Comparison of ENCODE assay signal across 1 cellular context in genomic region chr11:4863893-4864292, GRCh38.
TF ChIP-seq lines count a peak whose summit lies in the region.

No MANE protein-coding gene starts in this region.

TF ChIP-seq in GM23338, 12 proteins besides CTCF, POLR2A, EP300 and RAD21:
- TF ChIP-seq, protein P1, sequence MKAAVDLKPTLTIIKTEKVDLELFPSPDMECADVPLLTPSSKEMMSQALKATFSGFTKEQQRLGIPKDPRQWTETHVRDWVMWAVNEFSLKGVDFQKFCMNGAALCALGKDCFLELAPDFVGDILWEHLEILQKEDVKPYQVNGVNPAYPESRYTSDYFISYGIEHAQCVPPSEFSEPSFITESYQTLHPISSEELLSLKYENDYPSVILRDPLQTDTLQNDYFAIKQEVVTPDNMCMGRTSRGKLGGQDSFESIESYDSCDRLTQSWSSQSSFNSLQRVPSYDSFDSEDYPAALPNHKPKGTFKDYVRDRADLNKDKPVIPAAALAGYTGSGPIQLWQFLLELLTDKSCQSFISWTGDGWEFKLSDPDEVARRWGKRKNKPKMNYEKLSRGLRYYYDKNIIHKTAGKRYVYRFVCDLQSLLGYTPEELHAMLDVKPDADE (IDR thresholded peaks at IDR 0.05), result no peak
- TF ChIP-seq NANOG (IDR thresholded peaks at IDR 0.05; ENCODE audit: borderline replicate concordance) (no peak), ZNF331 (CRISPR knock-in tag; IDR thresholded peaks at IDR 0.05; ENCODE audit: low read depth) (no peak), ZNF462 (CRISPR knock-in tag; IDR thresholded peaks at IDR 0.05) (no peak), CREB1 (CRISPR knock-in tag; IDR thresholded peaks at IDR 0.05; ENCODE audit: low read depth) (no peak), POLR2AphosphoS5 (IDR thresholded peaks at IDR 0.05; ENCODE audit: low read depth) (no peak), JUNB (IDR thresholded peaks at IDR 0.05; ENCODE audit: unreplicated experiment) (no peak)
